Comparison of ENCODE assay signal across 19 cellular contexts in genomic region chr2:218662377-218662776, GRCh38. TPM values are rescaled to one million over a fixed set of nuclear protein-coding genes. Genes with fewer than 3 reads are reported as not detected.
A peak's percentile ranks its signal among the peaks of the same experiment; 100 is the strongest.
DNase-seq lines count a peak whose midpoint lies in the region; ATAC-seq and TF ChIP-seq lines count a peak whose summit lies in the region.
"Had no signal": no experiment of that assay in that cellular context is flagged by ENCODE, and none has a peak within 500 bp of the region (broad histone marks: within the 10 kb centered on the region; RNA-seq: fewer than 3 reads in every experiment).

No MANE protein-coding gene starts in this region.

- H3K4me1 Mint-ChIP-seq in activated naive CD8-positive, alpha-beta T cell treated with anti-CD3 and anti-CD28 coated beads for 36 hours: peaks cover 21% of the 10 kb centered on the region
- H3K4me1 Mint-ChIP-seq in activated naive CD8-positive, alpha-beta T cell treated with anti-CD3 and anti-CD28 coated beads, Interleukin-2, amount 50 U/mL, for 24 hours: peaks cover 29% of the 10 kb centered on the region
- peaks cover 12% of the 10 kb centered on the region for H3K4me1 Mint-ChIP-seq in activated T-helper 17 cell treated with anti-CD3 and anti-CD28 coated beads, Interleukin-2, amount 50 U/mL, for 72 hours
- H3K4me1 Mint-ChIP-seq in nephron: peaks cover 23% of the 10 kb centered on the region
- peaks cover 17% of the 10 kb centered on the region for H3K4me1 Mint-ChIP-seq in mesothelial cell of epicardium

- H3K27me3 Mint-ChIP-seq in activated naive CD8-positive, alpha-beta T cell treated with anti-CD3 and anti-CD28 coated beads for 36 hours: no peaks in the 10 kb centered on the region
- H3K27me3 Mint-ChIP-seq in activated naive CD8-positive, alpha-beta T cell treated with anti-CD3 and anti-CD28 coated beads, Interleukin-2, amount 50 U/mL, for 24 hours: no peaks in the 10 kb centered on the region
- H3K27me3 Mint-ChIP-seq in activated T-helper 17 cell treated with anti-CD3 and anti-CD28 coated beads, Interleukin-2, amount 50 U/mL, for 72 hours: no peaks in the 10 kb centered on the region
- H3K27me3 Mint-ChIP-seq in nephron (ENCODE audit: low read depth): no peaks in the 10 kb centered on the region
- no peaks in the 10 kb centered on the region for H3K27me3 Mint-ChIP-seq in mesothelial cell of epicardium (ENCODE audit: low read depth)
- H3K27me3 Mint-ChIP-seq: CD4-positive, CD25-positive, alpha-beta regulatory T cell; IgD-negative memory B cell had no signal

- no peak overlapping the region for H3K4me2 ChIP-seq in smooth muscle cell

- TF ChIP-seq CTCF in nephron (IDR thresholded peaks at IDR 0.05; ENCODE audit: unreplicated experiment in 3 of 3) (no peak), sigmoid colon (IDR thresholded peaks at IDR 0.05) (no peak), smooth muscle cell (IDR thresholded peaks at IDR 0.05; ENCODE audit: borderline replicate concordance, insufficient read depth, poor library complexity, severe bottlenecking) (no peak), mesothelial cell of epicardium (IDR thresholded peaks at IDR 0.05; ENCODE audit: unreplicated experiment) (no peak)

- DNase-seq in activated naive CD8-positive, alpha-beta T cell treated with anti-CD3 and anti-CD28 coated beads for 36 hours: no peak
- DNase-seq in activated naive CD8-positive, alpha-beta T cell treated with anti-CD3 and anti-CD28 coated beads, Interleukin-2, amount 50 U/mL, for 24 hours: no peak
- peak; percentile 42 for DNase-seq in sigmoid colon
- no peak for DNase-seq in smooth muscle cell (lab: John Stamatoyannopoulos, UW; ENCODE audit: unreplicated experiment)
- DNase-seq in NCI-H774 (lab: John Stamatoyannopoulos, UW): no peak
- no peak for DNase-seq in mesothelial cell of epicardium (ENCODE audit: low spot score in 2 of 2, unreplicated experiment in 2 of 2)
- DNase-seq: ACHN; BE2C; C1 segment of cervical spinal cord; CD4-positive, CD25-positive, alpha-beta regulatory T cell; DMS153; DMS79; GDM1; GM23248 had no signal

- no peak overlapping the region for H2AFZ ChIP-seq in smooth muscle cell (ENCODE audit: low read depth)
- H2AFZ ChIP-seq: GM23248 had no signal

- H3K27me3 ChIP-seq in sigmoid colon (no peaks in the 10 kb centered on the region), smooth muscle cell (ENCODE audit: low read depth) (no peaks in the 10 kb centered on the region)
- H3K27me3 ChIP-seq: BE2C had no signal

- H3K79me2 ChIP-seq in smooth muscle cell (ENCODE audit: low read depth): peaks cover 5% of the 10 kb centered on the region

- no peaks in the 10 kb centered on the region for H3K9me3 ChIP-seq in sigmoid colon
- H3K9me3 ChIP-seq in smooth muscle cell (replicated peaks; ENCODE audit: low read depth): no peaks in the 10 kb centered on the region
- H3K9me3 ChIP-seq: BE2C, HAP-1 had no signal

- H3K4me3 Mint-ChIP-seq in activated naive CD8-positive, alpha-beta T cell treated with anti-CD3 and anti-CD28 coated beads for 36 hours: no peak overlapping the region
- H3K4me3 Mint-ChIP-seq in activated naive CD8-positive, alpha-beta T cell treated with anti-CD3 and anti-CD28 coated beads, Interleukin-2, amount 50 U/mL, for 24 hours: no peak overlapping the region
- no peak overlapping the region for H3K4me3 Mint-ChIP-seq in activated T-helper 17 cell treated with anti-CD3 and anti-CD28 coated beads, Interleukin-2, amount 50 U/mL, for 72 hours
- peak overlapping the region in 2 of 3 experiments; percentile 26 to 60 for H3K4me3 Mint-ChIP-seq in nephron
- H3K4me3 Mint-ChIP-seq in mesothelial cell of epicardium: no peak overlapping the region

- no peak overlapping the region for H3K9ac ChIP-seq in smooth muscle cell (ENCODE audit: low read depth)
- H3K9ac ChIP-seq: GM23248 had no signal

- no peaks in the 10 kb centered on the region for H4K20me1 ChIP-seq in smooth muscle cell (ENCODE audit: low read depth)

- ATAC-seq in activated naive CD8-positive, alpha-beta T cell treated with anti-CD3 and anti-CD28 coated beads, Interleukin-2, amount 50 U/mL, for 24 hours: no peak
- no peak for ATAC-seq in activated T-helper 17 cell treated with anti-CD3 and anti-CD28 coated beads, Interleukin-2, amount 50 U/mL, for 72 hours (replicated peaks)
- ATAC-seq: HepG2 had no signal

- no peaks in the 10 kb centered on the region for H3K9me3 Mint-ChIP-seq in activated naive CD8-positive, alpha-beta T cell treated with anti-CD3 and anti-CD28 coated beads for 36 hours
- no peaks in the 10 kb centered on the region for H3K9me3 Mint-ChIP-seq in activated naive CD8-positive, alpha-beta T cell treated with anti-CD3 and anti-CD28 coated beads, Interleukin-2, amount 50 U/mL, for 24 hours
- no peaks in the 10 kb centered on the region for H3K9me3 Mint-ChIP-seq in activated T-helper 17 cell treated with anti-CD3 and anti-CD28 coated beads, Interleukin-2, amount 50 U/mL, for 72 hours
- H3K9me3 Mint-ChIP-seq in nephron (no peaks in the 10 kb centered on the region), mesothelial cell of epicardium (no peaks in the 10 kb centered on the region)
- H3K9me3 Mint-ChIP-seq: CD4-positive, CD25-positive, alpha-beta regulatory T cell; IgD-negative memory B cell had no signal

- H3K4me1 ChIP-seq in sigmoid colon (peaks cover 0 to 22% (median 20%) of the 10 kb centered on the region in 4 donors), smooth muscle cell (ENCODE audit: low read depth) (peaks cover 6% of the 10 kb centered on the region)
- H3K4me1 ChIP-seq: BE2C, HAP-1 had no signal

- peaks cover 31 to 62% (median 46%) of the 10 kb centered on the region in 4 donors for H3K36me3 ChIP-seq in sigmoid colon
- H3K36me3 ChIP-seq in smooth muscle cell (ENCODE audit: low read depth): peaks cover 5% of the 10 kb centered on the region

- H3K36me3 Mint-ChIP-seq in activated naive CD8-positive, alpha-beta T cell treated with anti-CD3 and anti-CD28 coated beads for 36 hours: peaks cover 21% of the 10 kb centered on the region
- peaks cover 43% of the 10 kb centered on the region for H3K36me3 Mint-ChIP-seq in activated naive CD8-positive, alpha-beta T cell treated with anti-CD3 and anti-CD28 coated beads, Interleukin-2, amount 50 U/mL, for 24 hours (ENCODE audit: low read depth)
- peaks cover 81% of the 10 kb centered on the region for H3K36me3 Mint-ChIP-seq in activated T-helper 17 cell treated with anti-CD3 and anti-CD28 coated beads, Interleukin-2, amount 50 U/mL, for 72 hours (ENCODE audit: low read depth)
- H3K36me3 Mint-ChIP-seq in nephron (ENCODE audit: low read depth) (peaks cover 42% of the 10 kb centered on the region), mesothelial cell of epicardium (peaks cover 12% of the 10 kb centered on the region)
- H3K36me3 Mint-ChIP-seq: IgD-negative memory B cell had no signal

- H3F3A ChIP-seq in smooth muscle cell (ENCODE audit: low read depth): peaks cover 3% of the 10 kb centered on the region

- WGBS in sigmoid colon, 2 donors: 88 to 92% methylated on average over 7 of the region's 7 CpGs
- WGBS in smooth muscle cell (ENCODE audit: low lambda C conversion rate): 94% methylated on average over 7 of the region's 7 CpGs

- TF ChIP-seq EP300 in sigmoid colon (IDR thresholded peaks at IDR 0.05): no peak

- H3K27ac Mint-ChIP-seq in activated naive CD8-positive, alpha-beta T cell treated with anti-CD3 and anti-CD28 coated beads for 36 hours: peak overlapping the region; percentile 40
- H3K27ac Mint-ChIP-seq in activated naive CD8-positive, alpha-beta T cell treated with anti-CD3 and anti-CD28 coated beads, Interleukin-2, amount 50 U/mL, for 24 hours: no peak overlapping the region
- H3K27ac Mint-ChIP-seq in activated T-helper 17 cell treated with anti-CD3 and anti-CD28 coated beads, Interleukin-2, amount 50 U/mL, for 72 hours: peak overlapping the region; percentile 49
- H3K27ac Mint-ChIP-seq in nephron (no peak overlapping the region), mesothelial cell of epicardium (no peak overlapping the region)
- H3K27ac Mint-ChIP-seq: IgD-negative memory B cell had no signal

- intact Hi-C loops in sigmoid colon (cut with DNase I): no loop called here

- TF ChIP-seq POLR2A in sigmoid colon (IDR thresholded peaks at IDR 0.05): no peak

- H3K4me3 ChIP-seq in sigmoid colon (no peak overlapping the region), smooth muscle cell (no peak overlapping the region)
- H3K4me3 ChIP-seq: GM23248, HAP-1 had no signal

- H3K27ac ChIP-seq in sigmoid colon: no peak overlapping the region
- H3K27ac ChIP-seq in smooth muscle cell (ENCODE audit: low read depth): no peak overlapping the region
- H3K27ac ChIP-seq: GM23248 had no signal

RNA-seq across cellular contexts. Expression of gene BCS1L, which starts 2.9 kb away (rescaled TPM):
- total RNA-seq in activated naive CD8-positive, alpha-beta T cell treated with anti-CD3 and anti-CD28 coated beads for 36 hours: 10 to 100 TPM; 90.3 to 96.4 TPM
- 10 to 100 TPM; 20.2 to 69.3 TPM for total RNA-seq in activated T-helper 17 cell treated with anti-CD3 and anti-CD28 coated beads, Interleukin-2, amount 50 U/mL, for 72 hours
- 10 to 100 TPM; 20.7 to 42.5 (median 25.2) TPM for total RNA-seq in sigmoid colon
- polyA plus RNA-seq in sigmoid colon: 10 to 100 TPM; 13.4 to 27.8 (median 20.4) TPM
- 23.8 and 44.3 TPM in 2 replicates for total RNA-seq in smooth muscle cell
- 39.5 and 41.1 TPM in 2 replicates for polyA plus RNA-seq in smooth muscle cell
- total RNA-seq in mesothelial cell of epicardium: 36.0 to 39.4 TPM (median 37.8 TPM) in 3 replicates

RNA-seq across cellular contexts. Expression of gene ZNF142, which starts 3.0 kb away (rescaled TPM):
- total RNA-seq in activated naive CD8-positive, alpha-beta T cell treated with anti-CD3 and anti-CD28 coated beads for 36 hours: 10 to 100 TPM; 55.2 to 55.4 TPM
- 10 to 100 TPM; 28.5 to 44.0 TPM for total RNA-seq in activated T-helper 17 cell treated with anti-CD3 and anti-CD28 coated beads, Interleukin-2, amount 50 U/mL, for 72 hours
- 10 to 100 TPM; 14.6 to 24.4 (median 19.5) TPM for total RNA-seq in sigmoid colon
- 10 to 100 TPM in 1 of 3 donors, 1 to 10 TPM in 2; 1.6 to 10.2 (median 4.8) TPM for polyA plus RNA-seq in sigmoid colon
- total RNA-seq in smooth muscle cell: 3.9 and 5.8 TPM in 2 replicates
- 6.9 and 7.3 TPM in 2 replicates for polyA plus RNA-seq in smooth muscle cell
- 31.4 to 34.1 TPM (median 32.9 TPM) in 3 replicates for total RNA-seq in mesothelial cell of epicardium

RNA-seq across cellular contexts. Expression of gene RNF25, which starts 9.4 kb away (rescaled TPM):
- total RNA-seq in activated naive CD8-positive, alpha-beta T cell treated with anti-CD3 and anti-CD28 coated beads for 36 hours: 10 to 100 TPM; 27.2 to 29.8 TPM
- 10 to 100 TPM; 13.5 to 20.7 TPM for total RNA-seq in activated T-helper 17 cell treated with anti-CD3 and anti-CD28 coated beads, Interleukin-2, amount 50 U/mL, for 72 hours
- total RNA-seq in sigmoid colon (10 to 100 TPM in 3 of 4 donors, 1 to 10 TPM in 1; 6.4 to 24.7 (median 21.9) TPM), smooth muscle cell (43.1 and 44.3 TPM in 2 replicates), mesothelial cell of epicardium (21.6 to 26.5 TPM (median 21.8 TPM) in 3 replicates)
- polyA plus RNA-seq in sigmoid colon (10 to 100 TPM; 11.6 to 19.2 (median 14.3) TPM), smooth muscle cell (33.5 and 36.1 TPM in 2 replicates)

RNA-seq across cellular contexts. Expression of gene STK36, which starts 9.5 kb away (rescaled TPM):
- 10 to 100 TPM; 11.8 to 15.4 TPM for total RNA-seq in activated naive CD8-positive, alpha-beta T cell treated with anti-CD3 and anti-CD28 coated beads for 36 hours
- 10 to 100 TPM; 13.4 to 13.8 TPM for total RNA-seq in activated T-helper 17 cell treated with anti-CD3 and anti-CD28 coated beads, Interleukin-2, amount 50 U/mL, for 72 hours
- 10 to 100 TPM; 13.6 to 79.5 (median 27.0) TPM for total RNA-seq in sigmoid colon
- 10 to 100 TPM in 1 of 3 donors, 1 to 10 TPM in 2; 3.9 to 15.8 (median 4.2) TPM for polyA plus RNA-seq in sigmoid colon
- total RNA-seq in smooth muscle cell: 22.2 and 22.7 TPM in 2 replicates
- polyA plus RNA-seq in smooth muscle cell: 18.8 and 32.3 TPM in 2 replicates
- 115 to 127 TPM (median 120 TPM) in 3 replicates for total RNA-seq in mesothelial cell of epicardium

RNA-seq across cellular contexts. Expression of gene TTLL4, which starts 48.3 kb away (rescaled TPM):
- 10 to 100 TPM; 34.2 to 36.7 TPM for total RNA-seq in activated naive CD8-positive, alpha-beta T cell treated with anti-CD3 and anti-CD28 coated beads for 36 hours
- 10 to 100 TPM; 34.1 to 42.6 TPM for total RNA-seq in activated T-helper 17 cell treated with anti-CD3 and anti-CD28 coated beads, Interleukin-2, amount 50 U/mL, for 72 hours
- total RNA-seq in sigmoid colon (10 to 100 TPM; 11.4 to 16.0 (median 12.5) TPM), smooth muscle cell (21.5 and 38.3 TPM in 2 replicates), mesothelial cell of epicardium (54.8 to 65.5 TPM (median 61.8 TPM) in 3 replicates)
- polyA plus RNA-seq in sigmoid colon (10 to 100 TPM in 1 of 3 donors, 1 to 10 TPM in 2; 6.0 to 15.1 (median 6.0) TPM), smooth muscle cell (22.5 and 24.3 TPM in 2 replicates)

Comparison
In these comparisons a context has a peak if more than half of its experiments do, and no peak if none do; other contexts are left out.
1. H3K27ac Mint-ChIP-seq: peak in activated naive CD8-positive, alpha-beta T cell treated with anti-CD3 and anti-CD28 coated beads for 36 hours (single experiment) and activated T-helper 17 cell treated with anti-CD3 and anti-CD28 coated beads, Interleukin-2, amount 50 U/mL, for 72 hours (single experiment); none in activated naive CD8-positive, alpha-beta T cell treated with anti-CD3 and anti-CD28 coated beads, Interleukin-2, amount 50 U/mL, for 24 hours (single experiment), nephron (0 of 3) and mesothelial cell of epicardium (single experiment).
2. H3K4me3 Mint-ChIP-seq: peak in nephron (2 of 3); none in activated naive CD8-positive, alpha-beta T cell treated with anti-CD3 and anti-CD28 coated beads for 36 hours (single experiment), activated naive CD8-positive, alpha-beta T cell treated with anti-CD3 and anti-CD28 coated beads, Interleukin-2, amount 50 U/mL, for 24 hours (single experiment), activated T-helper 17 cell treated with anti-CD3 and anti-CD28 coated beads, Interleukin-2, amount 50 U/mL, for 72 hours (single experiment) and mesothelial cell of epicardium (single experiment).